In genomic region chr9:83062011-83062652, GRCh38 we compare ENCODE assay signal across 8 cellular contexts. TPM values are rescaled to one million over a fixed set of nuclear protein-coding genes. Genes with fewer than 3 reads are reported as not detected.
DNase-seq lines count a peak whose midpoint lies in the region; ATAC-seq and TF ChIP-seq lines count a peak whose summit lies in the region.

No MANE protein-coding gene starts in this region.

- ATAC-seq in GM18873 (IDR thresholded peaks at IDR 0.05; ENCODE audit: low FRiP score, unreplicated experiment) (no peak), HG03520 (IDR thresholded peaks at IDR 0.05; ENCODE audit: unreplicated experiment) (no peak), HG03565 (IDR thresholded peaks at IDR 0.05; ENCODE audit: unreplicated experiment) (no peak)

- TF ChIP-seq CTCF in esophagus muscularis mucosa (IDR thresholded peaks at IDR 0.05) (no peak), osteocyte (IDR thresholded peaks at IDR 0.05) (no peak)

- no peak for TF ChIP-seq POLR2A in esophagus muscularis mucosa (IDR thresholded peaks at IDR 0.05; ENCODE audit: low read depth)

- H3K4me3 ChIP-seq in esophagus muscularis mucosa = peak overlapping the region; percentile 29 to 53 (median 38)

- peaks cover 3% of the 10 kb centered on the region for H3K9me3 Mint-ChIP-seq in osteocyte (ENCODE audit: unreplicated experiment)

- H3K27me3 Mint-ChIP-seq in osteocyte (ENCODE audit: unreplicated experiment) = peaks cover 60% of the 10 kb centered on the region

- DNase-seq in DMS153 (lab: John Stamatoyannopoulos, UW) (peak; percentile 49), NCI-H2196 treated with DMSO at 0.1 percent for 48 hours (lab: John Stamatoyannopoulos, UW; ENCODE audit: unreplicated experiment) (peak; percentile 70), esophagus muscularis mucosa (ENCODE audit: extremely low spot score) (peak; percentile 84), osteocyte (ENCODE audit: extremely low spot score, unreplicated experiment) (no peak)
- no peak for DNase-seq in stimulated activated CD4-positive, alpha-beta T cell treated with anti-CD3 and anti-CD28 coated beads, Interleukin-4, amount 100 ng/mL, for 1 hour

- no peak overlapping the region for H3K27ac Mint-ChIP-seq in osteocyte (ENCODE audit: unreplicated experiment)

- H3K36me3 ChIP-seq in esophagus muscularis mucosa = no peaks in the 10 kb centered on the region

- H3K4me3 Mint-ChIP-seq in osteocyte (ENCODE audit: unreplicated experiment) = peak overlapping the region; percentile 65

- H3K4me1 ChIP-seq in esophagus muscularis mucosa = peaks cover 10 to 20% (median 16%) of the 10 kb centered on the region in 4 donors

- peaks cover 0 to 3% (median 0%) of the 10 kb centered on the region in 4 donors for H3K9me3 ChIP-seq in esophagus muscularis mucosa

- H3K27ac ChIP-seq in esophagus muscularis mucosa (replicated peaks in 1 of 4) = peak overlapping the region in 1 of 4 donors; percentile 13

- intact Hi-C loops in esophagus muscularis mucosa (cut with DNase I) = no loop called here

- H3K27me3 ChIP-seq in esophagus muscularis mucosa = peaks cover 0 to 73% (median 14%) of the 10 kb centered on the region in 4 donors

- peaks cover 1% of the 10 kb centered on the region for H3K36me3 Mint-ChIP-seq in osteocyte (ENCODE audit: unreplicated experiment)

- WGBS in esophagus muscularis mucosa = 1% methylated on average over 50 of the region's 53 CpGs

- H3K4me1 Mint-ChIP-seq in osteocyte (ENCODE audit: unreplicated experiment) = peaks cover 11% of the 10 kb centered on the region

- TF ChIP-seq EP300 in esophagus muscularis mucosa (IDR thresholded peaks at IDR 0.05) = no peak

RNA-seq across cellular contexts. Expression of gene RASEF, which starts 0.8 kb away (rescaled TPM):
- total RNA-seq in esophagus muscularis mucosa (under 1 TPM; under 0.01 to 0.42 (median 0.24) TPM), osteocyte (not detected in 2 replicates)

Comparison
In these comparisons a context has a peak if more than half of its experiments do, and no peak if none do; other contexts are left out.
1. DNase-seq: peak in DMS153 (single experiment), NCI-H2196 treated with DMSO at 0.1 percent for 48 hours (single experiment) and esophagus muscularis mucosa (single experiment); none in osteocyte (single experiment) and stimulated activated CD4-positive, alpha-beta T cell treated with anti-CD3 and anti-CD28 coated beads, Interleukin-4, amount 100 ng/mL, for 1 hour (single experiment).